In the genomic region with DNA sequence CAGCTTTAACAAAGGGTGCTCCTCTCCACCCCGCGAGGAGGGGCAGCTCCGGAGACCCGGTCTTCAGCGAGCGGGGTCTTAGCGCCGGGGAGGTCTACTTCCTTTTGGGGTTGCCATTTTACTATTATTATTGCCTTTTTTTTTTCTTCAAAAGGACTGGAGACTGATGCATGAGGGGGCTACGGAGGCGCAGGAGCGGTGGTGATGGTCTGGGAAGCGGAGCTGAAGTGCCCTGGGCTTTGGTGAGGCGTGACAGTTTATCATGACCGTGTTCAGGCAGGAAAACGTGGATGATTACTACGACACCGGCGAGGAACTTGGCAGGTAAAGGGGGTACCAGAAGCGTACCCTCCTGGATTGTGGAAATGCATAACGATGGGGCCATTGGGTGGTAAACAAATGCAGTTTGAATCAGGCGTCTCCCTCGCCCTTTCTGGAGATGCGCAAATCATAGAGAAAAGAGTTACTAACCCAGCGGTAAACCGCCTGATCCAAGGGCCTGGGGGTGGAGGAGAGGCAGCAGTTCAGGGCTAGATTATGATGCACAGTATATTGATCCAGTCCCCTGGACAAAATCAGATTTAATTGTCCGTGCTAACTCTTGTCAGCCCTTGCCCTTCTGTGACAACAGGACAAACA, we compare ENCODE assay signal across 8 cellular contexts. TPM values are rescaled to one million over a fixed set of nuclear protein-coding genes. Genes with fewer than 3 reads are reported as not detected.
DNase-seq lines count a peak whose midpoint lies in the region; ATAC-seq, FAIRE-seq and TF ChIP-seq lines count a peak whose summit lies in the region.

No MANE protein-coding gene starts in this region.

- H3K9ac ChIP-seq in HUES48 (ENCODE audit: low read depth, low read length) = peak overlapping the region; percentile 69

- H3K4me1 ChIP-seq in HUES48 (ENCODE audit: control insufficient read depth, insufficient read depth, low read length) = peaks cover 16% of the 10 kb centered on the region
- H3K4me1 ChIP-seq in muscle layer of duodenum (ENCODE audit: control insufficient read depth in 1 of 2, insufficient read depth in 2 of 2, low read length in 2 of 2) = peaks cover 7 to 38% of the 10 kb centered on the region in 2 donors

- H3K9me3 ChIP-seq in HUES48 (ENCODE audit: control insufficient read depth, insufficient read depth, low read length) (no peaks in the 10 kb centered on the region), muscle layer of duodenum (ENCODE audit: control insufficient read depth in 1 of 2, low read length in 2 of 2) (no peaks in the 10 kb centered on the region)

- FAIRE-seq in frontal cortex (lab: Jason Lieb, UNC) = no peak

- peak overlapping the region; percentile 76 for H3K27ac ChIP-seq in HUES48 (ENCODE audit: low read depth, low read length)
- peak overlapping the region; percentile 78 for H3K27ac ChIP-seq in caudate nucleus (ENCODE audit: low read depth, low read length)
- peak overlapping the region; percentile 65 for H3K27ac ChIP-seq in muscle layer of duodenum (ENCODE audit: low read length)

- H3K27me3 ChIP-seq in HUES48 (ENCODE audit: control insufficient read depth, insufficient read depth, low read length) (no peaks in the 10 kb centered on the region), muscle layer of duodenum (ENCODE audit: low read depth, low read length) (no peaks in the 10 kb centered on the region)

- peaks cover 31% of the 10 kb centered on the region for H3K36me3 ChIP-seq in HUES48 (ENCODE audit: control insufficient read depth, insufficient read depth, low read length)
- H3K36me3 ChIP-seq in muscle layer of duodenum (ENCODE audit: control insufficient read depth in 1 of 2, insufficient read depth in 2 of 2, low read length in 2 of 2) = no peaks in the 10 kb centered on the region

- ATAC-seq in GM18520 (IDR thresholded peaks at IDR 0.05; ENCODE audit: unreplicated experiment) = no peak

- DNase-seq in AG04449 (ENCODE audit: low read depth, low spot score) (no peak), caudate nucleus (lab: John Stamatoyannopoulos, UW) (peak in 3 of 61 donors; percentile 14 to 33 (median 29)), frontal cortex (ENCODE audit: low spot score in 2 of 2) (no peak), NCI-H187 treated with DMSO at 0.1 percent for 48 hours (lab: John Stamatoyannopoulos, UW) (no peak), HuH-7.5 (ENCODE audit: low spot score) (no peak)

- CTCF ChIA-PET in AG04449 (lab: Yijun Ruan, JAX) = no interaction called here

- peak overlapping the region; percentile 36; the same call in 1 of the 2 replicates for H3K4me3 ChIP-seq in AG04449 (ENCODE audit: low read depth, low read length)
- peak overlapping the region; percentile 81 for H3K4me3 ChIP-seq in HUES48 (ENCODE audit: low read depth, low read length)
- peak overlapping the region; percentile 74 to 91 for H3K4me3 ChIP-seq in muscle layer of duodenum (ENCODE audit: low read depth in 1 of 2, low read length in 2 of 2)

- POLR2A ChIA-PET in AG04449 (lab: Yijun Ruan, JAX) = no interaction called here

- TF ChIP-seq CTCF in AG04449 (IDR thresholded peaks at IDR 0.05; ENCODE audit: insufficient read depth, low read length, missing control alignments) = no peak

RNA-seq across cellular contexts. Expression of a gene that starts 1.3 kb away (rescaled TPM):
- total RNA-seq in frontal cortex = 66.0 TPM
